ENCODE assay signal across 8 cellular contexts in genomic region chr20:3174442-3175263, GRCh38. TPM values are rescaled to one million over a fixed set of nuclear protein-coding genes. Genes with fewer than 3 reads are reported as not detected.
DNase-seq lines count a peak whose midpoint lies in the region; TF ChIP-seq lines count a peak whose summit lies in the region.

No MANE protein-coding gene starts in this region.

- H3K4me1 ChIP-seq in DOHH2 (ENCODE audit: control insufficient read depth, low read length) (peaks cover 14% of the 10 kb centered on the region), duodenal mucosa (ENCODE audit: control insufficient read depth in 1 of 2, insufficient read depth in 2 of 2, low read length in 2 of 2) (peaks cover 13 to 22% of the 10 kb centered on the region in 2 donors)

- H2AFZ ChIP-seq in neural cell (ENCODE audit: low read depth, low read length) = no peak overlapping the region

- H4K20me1 ChIP-seq in DOHH2 (ENCODE audit: control insufficient read depth, insufficient read depth, low read depth, low read length) = no peaks in the 10 kb centered on the region
- H4K20me1 ChIP-seq in neural cell (ENCODE audit: insufficient read depth) = no peaks in the 10 kb centered on the region

- H3K9me2 ChIP-seq in DOHH2 (replicated peaks; ENCODE audit: control insufficient read depth, low read length) = no peaks in the 10 kb centered on the region
- no peaks in the 10 kb centered on the region for H3K9me2 ChIP-seq in neural cell (ENCODE audit: insufficient read depth, low read length)

- no peaks in the 10 kb centered on the region for H3K9me3 ChIP-seq in DOHH2 (ENCODE audit: control insufficient read depth, insufficient read depth, low read length)
- H3K9me3 ChIP-seq in duodenal mucosa (ENCODE audit: control insufficient read depth in 1 of 2, low read length in 2 of 2) = no peaks in the 10 kb centered on the region
- H3K9me3 ChIP-seq in neural cell (ENCODE audit: low read length) = no peaks in the 10 kb centered on the region

- H3K4me3 ChIP-seq in DOHH2 (ENCODE audit: low read length) = peak overlapping the region; percentile 86
- peak overlapping the region; percentile 87 to 94 for H3K4me3 ChIP-seq in duodenal mucosa (ENCODE audit: low read depth in 1 of 2, low read length in 2 of 2)
- peak overlapping the region; percentile 84 for H3K4me3 ChIP-seq in neural cell (ENCODE audit: low read length)

- H3F3A ChIP-seq in DOHH2 (ENCODE audit: control insufficient read depth, insufficient read depth) (peaks cover 6% of the 10 kb centered on the region; the same call in 1 of the 2 replicates), neural cell (ENCODE audit: insufficient read depth, low read length, poor library complexity, severe bottlenecking) (no peaks in the 10 kb centered on the region)

- H3K27me3 ChIP-seq in DOHH2 (ENCODE audit: control insufficient read depth, low read length) (peaks cover 43% of the 10 kb centered on the region), duodenal mucosa (ENCODE audit: control insufficient read depth in 1 of 2, insufficient read depth in 2 of 2, low read length in 2 of 2) (peaks cover 0 to 14% of the 10 kb centered on the region in 2 donors), neural cell (ENCODE audit: insufficient read depth, low read depth, low read length) (no peaks in the 10 kb centered on the region)

- H3K9ac ChIP-seq in duodenal mucosa (ENCODE audit: low read depth in 1 of 2, low read length in 2 of 2) (peak overlapping the region; percentile 64 to 80), neural cell (ENCODE audit: low read length) (peak overlapping the region; percentile 94)

- no peak overlapping the region for H3K27ac ChIP-seq in DOHH2 (ENCODE audit: low read depth, low read length)
- H3K27ac ChIP-seq in duodenal mucosa (ENCODE audit: low read depth, low read length) = peak overlapping the region; percentile 10
- peak overlapping the region; percentile 71 for H3K27ac ChIP-seq in neural cell (ENCODE audit: low read length)

- TF ChIP-seq CTCF in DOHH2 (IDR thresholded peaks at IDR 0.05; ENCODE audit: low read depth, low read length, poor library complexity, severe bottlenecking) (no peak), neural cell (IDR thresholded peaks at IDR 0.05; ENCODE audit: poor library complexity, severe bottlenecking) (no peak), GM10266 (IDR thresholded peaks at IDR 0.05; ENCODE audit: control insufficient read depth, insufficient read depth, low read depth, missing control alignments) (no peak)

- no peak for TF ChIP-seq EP300 in neural cell (conservative IDR thresholded peaks at IDR 0.05; ENCODE audit: poor library complexity, severe bottlenecking)

- no peak for TF ChIP-seq RAD21 in neural cell (conservative IDR thresholded peaks at IDR 0.05)

- H3K4me2 ChIP-seq in DOHH2 (ENCODE audit: low read length) (peak overlapping the region; percentile 99), neural cell (ENCODE audit: low read length) (peak overlapping the region; percentile 36)

- H3K79me2 ChIP-seq in DOHH2 (ENCODE audit: control insufficient read depth, low read length) = no peaks in the 10 kb centered on the region
- H3K79me2 ChIP-seq in neural cell (replicated peaks; ENCODE audit: insufficient read depth, low read length) = peaks cover 5% of the 10 kb centered on the region

- DNase-seq in NCI-H82 treated with DMSO at 0.1 percent for 48 hours (lab: John Stamatoyannopoulos, UW; ENCODE audit: unreplicated experiment) = peak; percentile 28
- no peak for DNase-seq in central memory CD4-positive, alpha-beta T cell
- no peak for DNase-seq in GM10266 (ENCODE audit: extremely low spot score)
- DNase-seq in NCI-H510A (lab: John Stamatoyannopoulos, UW) = no peak
- no peak for DNase-seq in activated effector memory CD4-positive, alpha-beta T cell treated with anti-CD3 and anti-CD28 coated beads, Interleukin-2, amount 50 U/mL, for 16 hours

- no peaks in the 10 kb centered on the region for H3K36me3 ChIP-seq in DOHH2 (ENCODE audit: control insufficient read depth, low read length)
- no peaks in the 10 kb centered on the region for H3K36me3 ChIP-seq in duodenal mucosa (ENCODE audit: control insufficient read depth in 1 of 2, insufficient read depth in 2 of 2, low read length in 2 of 2)
- H3K36me3 ChIP-seq in neural cell (ENCODE audit: insufficient read depth, low read length) = no peaks in the 10 kb centered on the region

TF ChIP-seq in neural cell, 6 proteins besides CTCF, POLR2A, EP300 and RAD21:
- TF ChIP-seq TAF1 (IDR thresholded peaks at IDR 0.05; ENCODE audit: low read depth) (no peak), SMC3 (conservative IDR thresholded peaks at IDR 0.05; ENCODE audit: poor library complexity) (no peak), MXI1 (conservative IDR thresholded peaks at IDR 0.05; ENCODE audit: poor library complexity, severe bottlenecking) (no peak), EZH2 (IDR thresholded peaks at IDR 0.05; ENCODE audit: borderline replicate concordance, insufficient read depth, low read length, poor library complexity, severe bottlenecking) (no peak), POLR2AphosphoS5 (IDR thresholded peaks at IDR 0.05) (no peak)
- TF ChIP-seq, protein P1, sequence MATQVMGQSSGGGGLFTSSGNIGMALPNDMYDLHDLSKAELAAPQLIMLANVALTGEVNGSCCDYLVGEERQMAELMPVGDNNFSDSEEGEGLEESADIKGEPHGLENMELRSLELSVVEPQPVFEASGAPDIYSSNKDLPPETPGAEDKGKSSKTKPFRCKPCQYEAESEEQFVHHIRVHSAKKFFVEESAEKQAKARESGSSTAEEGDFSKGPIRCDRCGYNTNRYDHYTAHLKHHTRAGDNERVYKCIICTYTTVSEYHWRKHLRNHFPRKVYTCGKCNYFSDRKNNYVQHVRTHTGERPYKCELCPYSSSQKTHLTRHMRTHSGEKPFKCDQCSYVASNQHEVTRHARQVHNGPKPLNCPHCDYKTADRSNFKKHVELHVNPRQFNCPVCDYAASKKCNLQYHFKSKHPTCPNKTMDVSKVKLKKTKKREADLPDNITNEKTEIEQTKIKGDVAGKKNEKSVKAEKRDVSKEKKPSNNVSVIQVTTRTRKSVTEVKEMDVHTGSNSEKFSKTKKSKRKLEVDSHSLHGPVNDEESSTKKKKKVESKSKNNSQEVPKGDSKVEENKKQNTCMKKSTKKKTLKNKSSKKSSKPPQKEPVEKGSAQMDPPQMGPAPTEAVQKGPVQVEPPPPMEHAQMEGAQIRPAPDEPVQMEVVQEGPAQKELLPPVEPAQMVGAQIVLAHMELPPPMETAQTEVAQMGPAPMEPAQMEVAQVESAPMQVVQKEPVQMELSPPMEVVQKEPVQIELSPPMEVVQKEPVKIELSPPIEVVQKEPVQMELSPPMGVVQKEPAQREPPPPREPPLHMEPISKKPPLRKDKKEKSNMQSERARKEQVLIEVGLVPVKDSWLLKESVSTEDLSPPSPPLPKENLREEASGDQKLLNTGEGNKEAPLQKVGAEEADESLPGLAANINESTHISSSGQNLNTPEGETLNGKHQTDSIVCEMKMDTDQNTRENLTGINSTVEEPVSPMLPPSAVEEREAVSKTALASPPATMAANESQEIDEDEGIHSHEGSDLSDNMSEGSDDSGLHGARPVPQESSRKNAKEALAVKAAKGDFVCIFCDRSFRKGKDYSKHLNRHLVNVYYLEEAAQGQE (IDR thresholded peaks at IDR 0.05; ENCODE audit: borderline replicate concordance) = no peak
TF ChIP-seq in neural cell: peak in this region for 0.

RNA-seq across cellular contexts. Expression of gene LZTS3, which starts 1.3 kb away (rescaled TPM):
- polyA plus RNA-seq in neural cell = 33.8 and 42.0 TPM in 2 replicates
- polyA minus RNA-seq in neural cell = 31.4 and 32.3 TPM in 2 replicates

RNA-seq across cellular contexts. Expression of gene FASTKD5, which starts 15.0 kb away (rescaled TPM):
- 14.2 and 17.0 TPM in 2 replicates for polyA plus RNA-seq in neural cell
- polyA minus RNA-seq in neural cell = 29.9 and 31.3 TPM in 2 replicates

RNA-seq across cellular contexts. Expression of gene UBOX5, which starts 15.0 kb away (rescaled TPM):
- 1.8 and 3.6 TPM in 2 replicates for polyA plus RNA-seq in neural cell
- polyA minus RNA-seq in neural cell = 5.4 and 6.1 TPM in 2 replicates

RNA-seq across cellular contexts. Expression of gene DDRGK1, which starts 29.8 kb away (rescaled TPM):
- 67.6 and 77.8 TPM in 2 replicates for polyA plus RNA-seq in neural cell
- polyA minus RNA-seq in neural cell = 43.8 and 44.9 TPM in 2 replicates

RNA-seq across cellular contexts. Expression of gene ITPA, which starts 34.6 kb away (rescaled TPM):
- polyA plus RNA-seq in neural cell = 87.1 and 89.5 TPM in 2 replicates
- 26.3 and 27.3 TPM in 2 replicates for polyA minus RNA-seq in neural cell
